Comparison of ENCODE assay signal across 13 cellular contexts in genomic region chr3:112751564-112751963, GRCh38.
"Had no signal": no experiment of that assay in that cellular context is flagged by ENCODE, and none has a peak within 500 bp of the region (broad histone marks: within the 10 kb centered on the region; RNA-seq: fewer than 3 reads in every experiment).

No MANE protein-coding gene starts in this region.

- H3K27ac Mint-ChIP-seq: activated T-helper 2 cell treated with anti-CD3 and anti-CD28 coated beads, Interferon-gamma antibody, Interleukin-2, Interleukin-4, amounts not matched to agents 10 μg/mL and 5 μg/mL and 100 μg/mL, durations not matched to agents 14 hours and 24 hours and 36 hours; effector memory CD8-positive, alpha-beta T cell had no signal

- H3K4me1 ChIP-seq: upper lobe of right lung had no signal

- H3K9me3 ChIP-seq: upper lobe of right lung had no signal

- H3K4me3 Mint-ChIP-seq: brain; effector memory CD8-positive, alpha-beta T cell; nephron had no signal

- H3K27me3 Mint-ChIP-seq: effector memory CD8-positive, alpha-beta T cell had no signal

- DNase-seq: activated CD4-positive, alpha-beta T cell treated with anti-CD3 and anti-CD28 coated beads, Interleukin-2, amount 50 U/mL, for 1 hour; activated naive CD4-positive, alpha-beta T cell treated with anti-CD3 and anti-CD28 coated beads, Interleukin-2, amount 50 U/mL, for 16 hours; amniotic stem cell; effector memory CD8-positive, alpha-beta T cell; left cardiac atrium; mammary epithelial cell; stimulated activated CD4-positive, alpha-beta T cell treated with anti-CD3 and anti-CD28 coated beads, Interleukin-12 subunit alpha, Interleukin-12 subunit beta, amount 100 ng/mL, for 4 hours; stimulated activated naive CD4-positive, alpha-beta T cell; substantia nigra; upper lobe of right lung had no signal

- ATAC-seq: effector memory CD8-positive, alpha-beta T cell; upper lobe of right lung had no signal

- H3K27ac ChIP-seq: upper lobe of right lung had no signal

- H3K36me3 ChIP-seq: upper lobe of right lung had no signal

- H3K4me3 ChIP-seq: upper lobe of right lung had no signal

- H3K27me3 ChIP-seq: upper lobe of right lung had no signal

- H3K36me3 Mint-ChIP-seq: brain had no signal
